In the genomic region with DNA sequence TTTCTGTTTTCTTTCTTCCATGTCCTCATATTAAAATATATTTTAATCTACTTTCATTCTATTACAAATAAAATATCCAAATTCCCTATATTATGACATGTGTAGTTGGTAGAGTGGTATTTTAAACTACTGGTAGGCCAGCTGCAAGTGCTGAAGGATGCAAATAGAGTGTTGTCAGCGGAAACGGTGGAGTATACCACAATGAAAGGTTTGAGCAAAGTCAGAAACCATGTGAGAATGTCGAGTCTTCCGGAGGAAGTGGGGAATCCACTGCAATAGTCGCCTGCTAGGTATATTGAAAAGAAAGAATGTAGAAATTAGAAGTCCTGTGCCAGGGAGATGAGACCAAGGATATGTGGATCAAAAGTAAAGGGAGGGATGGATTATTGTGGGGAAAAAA, we compare ENCODE assay signal across 28 cellular contexts.
"Had no signal": no experiment of that assay in that cellular context is flagged by ENCODE, and none has a peak within 500 bp of the region (broad histone marks: within the 10 kb centered on the region; RNA-seq: fewer than 3 reads in every experiment).

No MANE protein-coding gene starts in this region.

- DNase-seq: activated CD4-positive, alpha-beta memory T cell treated with anti-CD3 and anti-CD28 coated beads for 36 hours; activated CD4-positive, alpha-beta T cell treated with anti-CD3 and anti-CD28 coated beads for 36 hours; activated CD4-positive, alpha-beta T cell treated with anti-CD3 and anti-CD28 coated beads, Interleukin-2, amount 10 ng/mL, durations not matched to agents 24 days and 14 days; activated CD4-positive, CD25-positive, alpha-beta regulatory T cell; activated CD4-positive, CD25-positive, alpha-beta regulatory T cell treated with anti-CD3 and anti-CD28 coated beads, Interleukin-2, amount 50 U/mL, for 72 hours; activated CD8-positive, alpha-beta memory T cell treated with anti-CD3 and anti-CD28 coated beads, Interleukin-2, amount 10 ng/mL, durations not matched to agents 7 days and 5 days; activated CD8-positive, alpha-beta memory T cell treated with anti-CD3 and anti-CD28 coated beads, Interleukin-2, amount 50 U/mL, for 4 hours; activated CD8-positive, alpha-beta T cell treated with anti-CD3 and anti-CD28 coated beads, Interleukin-2, amount 10 ng/mL, durations not matched to agents 7 days and 5 days; activated gamma-delta T cell; activated naive CD4-positive, alpha-beta T cell; activated naive CD4-positive, alpha-beta T cell treated with anti-CD3 and anti-CD28 coated beads, Interleukin-2, amount 10 ng/mL, durations not matched to agents 7 days and 5 days; activated naive CD8-positive, alpha-beta T cell treated with anti-CD3 and anti-CD28 coated beads, Interleukin-2, amount 10 ng/mL, durations not matched to agents 7 days and 5 days; activated T-cell treated with anti-CD3 and anti-CD28 coated beads, Interleukin-2, amount 50 U/mL, for 24 hours; activated T-cell treated with anti-CD3 and anti-CD28 coated beads, Interleukin-2, amount 50 U/mL, for 72 hours; central memory CD4-positive, alpha-beta T cell; cerebellar nuclear complex; colonic mucosa; effector CD8-positive, alpha-beta T cell; esophagus squamous epithelium; foreskin melanocyte had no signal

- H3K9me3 Mint-ChIP-seq: activated CD4-positive, alpha-beta memory T cell treated with anti-CD3 and anti-CD28 coated beads for 36 hours; activated CD4-positive, alpha-beta T cell treated with anti-CD3 and anti-CD28 coated beads, Interleukin-2, amount 10 ng/mL, durations not matched to agents 24 days and 14 days; activated naive CD4-positive, alpha-beta T cell treated with anti-CD3 and anti-CD28 coated beads, Interleukin-2, amount 10 ng/mL, durations not matched to agents 7 days and 5 days; activated naive CD4-positive, alpha-beta T cell treated with anti-CD3 and anti-CD28 coated beads, Interleukin-2, amount 50 U/mL, for 72 hours; activated naive CD8-positive, alpha-beta T cell treated with anti-CD3 and anti-CD28 coated beads, Interleukin-2, amount 10 ng/mL, durations not matched to agents 7 days and 5 days; activated T-cell treated with anti-CD3 and anti-CD28 coated beads, Interleukin-2, amount 50 U/mL, for 24 hours; activated T-cell treated with anti-CD3 and anti-CD28 coated beads, Interleukin-2, amount 50 U/mL, for 72 hours; T-helper 1 cell treated with Interleukin-12 subunit alpha and Interleukin-12 subunit beta and Interleukin-4 antibody, amounts not matched to agents 30 μg/mL and 1 μg/mL, for 36 hours had no signal

- H3K36me3 ChIP-seq: ascending aorta, breast epithelium, cardiac muscle cell, colonic mucosa, esophagus squamous epithelium, gastroesophageal sphincter had no signal

- ATAC-seq: activated CD4-positive, alpha-beta T cell treated with anti-CD3 and anti-CD28 coated beads for 36 hours; activated CD8-positive, alpha-beta memory T cell treated with anti-CD3 and anti-CD28 coated beads, Interleukin-2, amount 10 ng/mL, durations not matched to agents 7 days and 5 days; activated CD8-positive, alpha-beta T cell treated with anti-CD3 and anti-CD28 coated beads, Interleukin-2, amount 10 ng/mL, durations not matched to agents 7 days and 5 days; activated naive CD4-positive, alpha-beta T cell treated with anti-CD3 and anti-CD28 coated beads, Interleukin-2, amount 50 U/mL, for 72 hours; activated T-cell treated with anti-CD3 and anti-CD28 coated beads, Interleukin-2, amount 50 U/mL, for 72 hours; gastroesophageal sphincter had no signal

- H3K27me3 Mint-ChIP-seq: activated CD4-positive, alpha-beta memory T cell treated with anti-CD3 and anti-CD28 coated beads for 36 hours; activated CD4-positive, alpha-beta T cell treated with anti-CD3 and anti-CD28 coated beads for 36 hours; activated CD4-positive, alpha-beta T cell treated with anti-CD3 and anti-CD28 coated beads, Interleukin-2, amount 10 ng/mL, durations not matched to agents 24 days and 14 days; activated CD8-positive, alpha-beta memory T cell treated with anti-CD3 and anti-CD28 coated beads, Interleukin-2, amount 10 ng/mL, durations not matched to agents 7 days and 5 days; activated naive CD4-positive, alpha-beta T cell treated with anti-CD3 and anti-CD28 coated beads, Interleukin-2, amount 10 ng/mL, durations not matched to agents 7 days and 5 days; activated T-cell treated with anti-CD3 and anti-CD28 coated beads, Interleukin-2, amount 50 U/mL, for 24 hours; brain had no signal

- H3K27ac Mint-ChIP-seq: activated CD4-positive, alpha-beta memory T cell treated with anti-CD3 and anti-CD28 coated beads for 36 hours; activated CD4-positive, alpha-beta T cell treated with anti-CD3 and anti-CD28 coated beads for 36 hours; activated CD4-positive, alpha-beta T cell treated with anti-CD3 and anti-CD28 coated beads, Interleukin-2, amount 10 ng/mL, durations not matched to agents 24 days and 14 days; activated CD8-positive, alpha-beta memory T cell treated with anti-CD3 and anti-CD28 coated beads, Interleukin-2, amount 10 ng/mL, durations not matched to agents 7 days and 5 days; activated CD8-positive, alpha-beta T cell treated with anti-CD3 and anti-CD28 coated beads, Interleukin-2, amount 10 ng/mL, durations not matched to agents 7 days and 5 days; activated naive CD4-positive, alpha-beta T cell treated with anti-CD3 and anti-CD28 coated beads, Interleukin-2, amount 10 ng/mL, durations not matched to agents 7 days and 5 days; activated naive CD4-positive, alpha-beta T cell treated with anti-CD3 and anti-CD28 coated beads, Interleukin-2, amount 50 U/mL, for 72 hours; activated naive CD8-positive, alpha-beta T cell treated with anti-CD3 and anti-CD28 coated beads, Interleukin-2, amount 10 ng/mL, durations not matched to agents 7 days and 5 days; activated T-cell treated with anti-CD3 and anti-CD28 coated beads, Interleukin-2, amount 50 U/mL, for 24 hours; activated T-cell treated with anti-CD3 and anti-CD28 coated beads, Interleukin-2, amount 50 U/mL, for 72 hours; brain; T-helper 1 cell treated with Interleukin-12 subunit alpha and Interleukin-12 subunit beta and Interleukin-4 antibody, amounts not matched to agents 30 μg/mL and 1 μg/mL, for 36 hours had no signal

- H3K4me1 ChIP-seq: ascending aorta, breast epithelium, colonic mucosa, esophagus squamous epithelium, gastroesophageal sphincter had no signal

- H3K36me3 Mint-ChIP-seq: activated CD4-positive, alpha-beta memory T cell treated with anti-CD3 and anti-CD28 coated beads for 36 hours; activated CD8-positive, alpha-beta memory T cell treated with anti-CD3 and anti-CD28 coated beads, Interleukin-2, amount 10 ng/mL, durations not matched to agents 7 days and 5 days; activated naive CD4-positive, alpha-beta T cell treated with anti-CD3 and anti-CD28 coated beads, Interleukin-2, amount 10 ng/mL, durations not matched to agents 7 days and 5 days; activated naive CD4-positive, alpha-beta T cell treated with anti-CD3 and anti-CD28 coated beads, Interleukin-2, amount 50 U/mL, for 72 hours; activated naive CD8-positive, alpha-beta T cell treated with anti-CD3 and anti-CD28 coated beads, Interleukin-2, amount 10 ng/mL, durations not matched to agents 7 days and 5 days; brain had no signal

- H3K27ac ChIP-seq: ascending aorta, breast epithelium, cardiac muscle cell, colonic mucosa, epithelial cell of prostate, esophagus squamous epithelium, gastroesophageal sphincter had no signal

- H3K4me3 ChIP-seq: ascending aorta, breast epithelium, cardiac muscle cell, colonic mucosa, esophagus squamous epithelium, gastroesophageal sphincter had no signal

- H3K4me1 Mint-ChIP-seq: activated CD4-positive, alpha-beta T cell treated with anti-CD3 and anti-CD28 coated beads for 36 hours; activated CD4-positive, alpha-beta T cell treated with anti-CD3 and anti-CD28 coated beads, Interleukin-2, amount 10 ng/mL, durations not matched to agents 24 days and 14 days; activated CD8-positive, alpha-beta memory T cell treated with anti-CD3 and anti-CD28 coated beads, Interleukin-2, amount 10 ng/mL, durations not matched to agents 7 days and 5 days; activated naive CD4-positive, alpha-beta T cell treated with anti-CD3 and anti-CD28 coated beads, Interleukin-2, amount 10 ng/mL, durations not matched to agents 7 days and 5 days; activated naive CD8-positive, alpha-beta T cell treated with anti-CD3 and anti-CD28 coated beads, Interleukin-2, amount 10 ng/mL, durations not matched to agents 7 days and 5 days had no signal

- H3K9me3 ChIP-seq: ascending aorta, breast epithelium, colonic mucosa, esophagus squamous epithelium, gastroesophageal sphincter had no signal

- H3K27me3 ChIP-seq: ascending aorta, breast epithelium, cardiac muscle cell, colonic mucosa, esophagus squamous epithelium, gastroesophageal sphincter had no signal

- H3K4me3 Mint-ChIP-seq: activated CD4-positive, alpha-beta memory T cell treated with anti-CD3 and anti-CD28 coated beads for 36 hours; activated CD4-positive, alpha-beta T cell treated with anti-CD3 and anti-CD28 coated beads for 36 hours; activated CD4-positive, alpha-beta T cell treated with anti-CD3 and anti-CD28 coated beads, Interleukin-2, amount 10 ng/mL, durations not matched to agents 24 days and 14 days; activated CD8-positive, alpha-beta memory T cell treated with anti-CD3 and anti-CD28 coated beads, Interleukin-2, amount 10 ng/mL, durations not matched to agents 7 days and 5 days; activated CD8-positive, alpha-beta T cell treated with anti-CD3 and anti-CD28 coated beads, Interleukin-2, amount 10 ng/mL, durations not matched to agents 7 days and 5 days; activated naive CD4-positive, alpha-beta T cell treated with anti-CD3 and anti-CD28 coated beads, Interleukin-2, amount 10 ng/mL, durations not matched to agents 7 days and 5 days; activated naive CD8-positive, alpha-beta T cell treated with anti-CD3 and anti-CD28 coated beads, Interleukin-2, amount 10 ng/mL, durations not matched to agents 7 days and 5 days; activated T-cell treated with anti-CD3 and anti-CD28 coated beads, Interleukin-2, amount 50 U/mL, for 24 hours; activated T-cell treated with anti-CD3 and anti-CD28 coated beads, Interleukin-2, amount 50 U/mL, for 72 hours; brain; T-helper 1 cell treated with Interleukin-12 subunit alpha and Interleukin-12 subunit beta and Interleukin-4 antibody, amounts not matched to agents 30 μg/mL and 1 μg/mL, for 36 hours had no signal
